8 cellular contexts compared by ENCODE assay signal in genomic region chr3:198079771-198080520, GRCh38.
DNase-seq lines count a peak whose midpoint lies in the region; ATAC-seq and TF ChIP-seq lines count a peak whose summit lies in the region.

No MANE protein-coding gene starts in this region.

- peak overlapping the region; percentile 62 for H3K9ac ChIP-seq in NT2/D1 (ENCODE audit: insufficient read length, low read depth)

- peak overlapping the region; percentile 34 for H3K4me3 ChIP-seq in AG10803 (ENCODE audit: low read length)
- peak overlapping the region; percentile 45 for H3K4me3 ChIP-seq in NT2/D1 (ENCODE audit: insufficient read length, low read depth)
- H3K4me3 ChIP-seq in right atrium auricular region, result peak overlapping the region; percentile 22 to 47
- H3K4me3 ChIP-seq in skeletal muscle cell (ENCODE audit: low read depth, low read length), result peak overlapping the region; percentile 51

- H3K36me3 ChIP-seq in NT2/D1 (ENCODE audit: insufficient read depth, insufficient read length, low read length) (no peaks in the 10 kb centered on the region), right atrium auricular region (no peaks in the 10 kb centered on the region)

- H3K9me3 ChIP-seq in NT2/D1 (ENCODE audit: insufficient read depth, low read length) (peaks cover 10% of the 10 kb centered on the region), right atrium auricular region (peaks cover 0 to 5% of the 10 kb centered on the region in 2 donors)

- H3K27me3 ChIP-seq in NT2/D1 (ENCODE audit: insufficient read depth, insufficient read length) (peaks cover 68% of the 10 kb centered on the region), right atrium auricular region (peaks cover 13 to 38% of the 10 kb centered on the region in 2 donors)

- DNase-seq in AG10803 (ENCODE audit: low read depth) (no peak), NT2/D1 (ENCODE audit: low read depth, low spot score) (no peak), right atrium auricular region (ENCODE audit: low spot score) (no peak), skeletal muscle cell (ENCODE audit: low read depth) (no peak)
- DNase-seq in activated naive CD4-positive, alpha-beta T cell treated with anti-CD3 and anti-CD28 coated beads, Interleukin-2, amount 50 U/mL, for 16 hours, result peak; percentile 55

- no peak; the same call in 1 of the 2 replicates for TF ChIP-seq CTCF in AG10803 (conservative IDR thresholded peaks at IDR 0.05; ENCODE audit: low read length)
- no peak for TF ChIP-seq CTCF in right atrium auricular region (IDR thresholded peaks at IDR 0.05)

- H3K4me1 ChIP-seq in NT2/D1 (ENCODE audit: insufficient read depth, insufficient read length), result no peaks in the 10 kb centered on the region
- H3K4me1 ChIP-seq in right atrium auricular region, result peaks cover 0 to 17% of the 10 kb centered on the region in 2 donors

- ATAC-seq in GM21390 (IDR thresholded peaks at IDR 0.05; ENCODE audit: unreplicated experiment), result peak; percentile 38
- ATAC-seq in HG03175 (IDR thresholded peaks at IDR 0.05; ENCODE audit: unreplicated experiment), result no peak
- no peak for ATAC-seq in GM21515 (IDR thresholded peaks at IDR 0.05; ENCODE audit: unreplicated experiment)

- H3K27ac ChIP-seq in right atrium auricular region, result no peak overlapping the region
